ENCODE assay signal across 8 cellular contexts in genomic region chr4:176319704-176320339, GRCh38. TPM values are rescaled to one million over a fixed set of nuclear protein-coding genes. Genes with fewer than 3 reads are reported as not detected.
DNase-seq lines count a peak whose midpoint lies in the region; ATAC-seq and TF ChIP-seq lines count a peak whose summit lies in the region.

Gene SPCS3 (plus strand): TSS chr4:176319966. CDS start chr4:176320077, 111 bp downstream.

- H3K27ac Mint-ChIP-seq in T-helper 17 cell, result peak within 1 kb of the TSS; percentile 97

- TF ChIP-seq POLR2A in GM15510 (IDR thresholded peaks at IDR 0.05; ENCODE audit: borderline replicate concordance, extremely low read depth, insufficient read length) (peak; percentile 98), prostate gland (IDR thresholded peaks at IDR 0.05) (peak; percentile 82)

- no peaks in the 10 kb centered on the region for H3K36me3 ChIP-seq in left ventricle myocardium inferior
- no peaks in the 10 kb centered on the region for H3K36me3 ChIP-seq in prostate gland
- H3K36me3 ChIP-seq in urinary bladder (ENCODE audit: insufficient read depth), result no peaks in the 10 kb centered on the region

- H3K4me1 Mint-ChIP-seq in T-helper 17 cell, result peaks cover 30% of the 10 kb centered on the region

- H3K9me3 ChIP-seq in T-helper 17 cell (ENCODE audit: control insufficient read depth, low read length, poor library complexity, severe bottlenecking) (no peaks in the 10 kb centered on the region), left ventricle myocardium inferior (replicated peaks) (no peaks in the 10 kb centered on the region), prostate gland (no peaks in the 10 kb centered on the region)

- WGBS in prostate gland, result under 1% methylated on average over 67 of the region's 94 CpGs
- under 1% methylated on average over 94 of the region's 94 CpGs for WGBS in urinary bladder

- H3K4me1 ChIP-seq in left ventricle myocardium inferior, result peaks cover 57% of the 10 kb centered on the region
- H3K4me1 ChIP-seq in prostate gland (replicated peaks), result no peaks in the 10 kb centered on the region
- no peaks in the 10 kb centered on the region for H3K4me1 ChIP-seq in urinary bladder (ENCODE audit: insufficient read depth)

- peak; percentile 90 for ATAC-seq in HG02885 (IDR thresholded peaks at IDR 0.05; ENCODE audit: poor library complexity, unreplicated experiment)
- peak; percentile 90 for ATAC-seq in T-helper 17 cell

- peak; percentile 88 for DNase-seq in NCI-H1694 treated with DMSO at 0.1 percent for 48 hours (lab: John Stamatoyannopoulos, UW)
- peak; percentile 93 to 97 (median 95) for DNase-seq in T-helper 17 cell
- DNase-seq in amygdala (lab: John Stamatoyannopoulos, UW), result peak; percentile 50 to 97 (median 90)
- peak; percentile 97 for DNase-seq in left ventricle myocardium inferior
- DNase-seq in prostate gland (ENCODE audit: low spot score), result peak; percentile 97

- intact Hi-C loops in left ventricle myocardium inferior (cut with micrococcal nuclease), result no loop called here
- intact Hi-C loops in prostate gland (cut with DNase I), result loop anchor here (10.0 kb wide), 1 partner anchor 45 kb away; no protein-coding TSS in a partner anchor

- peak within 1 kb of the TSS; percentile 94 for H3K4me3 Mint-ChIP-seq in T-helper 17 cell

- TF ChIP-seq CTCF in left ventricle myocardium inferior (IDR thresholded peaks at IDR 0.05; ENCODE audit: borderline replicate concordance), result no peak
- TF ChIP-seq CTCF in prostate gland (IDR thresholded peaks at IDR 0.05), result peak in 2 of 4 experiments; percentile 10 to 11

- H3K27me3 Mint-ChIP-seq in T-helper 17 cell, result no peaks in the 10 kb centered on the region

- no peaks in the 10 kb centered on the region for H3K27me3 ChIP-seq in left ventricle myocardium inferior (ENCODE audit: low read depth)
- no peaks in the 10 kb centered on the region for H3K27me3 ChIP-seq in prostate gland (replicated peaks; ENCODE audit: insufficient read depth)

- H3K27ac ChIP-seq in left ventricle myocardium inferior (replicated peaks), result peak within 1 kb of the TSS; percentile 99
- peak within 1 kb of the TSS; percentile 92 to 96 for H3K27ac ChIP-seq in prostate gland
- peak within 1 kb of the TSS; percentile 99 for H3K27ac ChIP-seq in urinary bladder (ENCODE audit: low read depth)

- H3K36me3 Mint-ChIP-seq in T-helper 17 cell (ENCODE audit: low read depth), result peaks cover 4% of the 10 kb centered on the region

- H3K4me3 ChIP-seq in left ventricle myocardium inferior (peak within 1 kb of the TSS; percentile 92), prostate gland (peak within 1 kb of the TSS; percentile 87 to 93), urinary bladder (ENCODE audit: low read depth, low read length) (peak within 1 kb of the TSS; percentile 97)

RNA-seq across cellular contexts. Expression of gene SPCS3, which starts in this region (rescaled TPM):
- total RNA-seq in T-helper 17 cell, result 100 to 1,000 TPM; 158 to 162 TPM
- total RNA-seq in left ventricle myocardium inferior, result 91.8 TPM
- total RNA-seq in prostate gland, result 10 to 100 TPM; 41.7 to 68.4 TPM
- 192 TPM for total RNA-seq in urinary bladder
- polyA plus RNA-seq in urinary bladder, result 47.3 TPM

Comparison
In these comparisons a context has a peak if more than half of its experiments do, and no peak if none do; other contexts are left out.
1. Peak in every context shown above with its lines: DNase-seq, ATAC-seq, H3K4me3 ChIP-seq and H3K27ac ChIP-seq.